ENCODE assay signal across 15 cellular contexts in genomic region chr18:79275461-79275860, GRCh38.
DNase-seq lines count a peak whose midpoint lies in the region; ATAC-seq lines count a peak whose summit lies in the region.
"Had no signal": no experiment of that assay in that cellular context is flagged by ENCODE, and none has a peak within 500 bp of the region (broad histone marks: within the 10 kb centered on the region; RNA-seq: fewer than 3 reads in every experiment).

No MANE protein-coding gene starts in this region.

- peaks cover 22% of the 10 kb centered on the region for H3K36me3 Mint-ChIP-seq in activated naive CD8-positive, alpha-beta T cell treated with anti-CD3 and anti-CD28 coated beads, Interleukin-2, amount 10 ng/mL, durations not matched to agents 7 days and 5 days
- peaks cover 23% of the 10 kb centered on the region for H3K36me3 Mint-ChIP-seq in activated naive CD8-positive, alpha-beta T cell treated with anti-CD3 and anti-CD28 coated beads for 36 hours

- POLR2A ChIA-PET in activated naive CD8-positive, alpha-beta T cell treated with anti-CD3 and anti-CD28 coated beads, Interleukin-2, amount 10 ng/mL, durations not matched to agents 7 days and 5 days (lab: Charles Lee): no interaction called here

- H3K27me3 Mint-ChIP-seq in activated naive CD8-positive, alpha-beta T cell treated with anti-CD3 and anti-CD28 coated beads, Interleukin-2, amount 10 ng/mL, durations not matched to agents 7 days and 5 days: no peaks in the 10 kb centered on the region
- no peaks in the 10 kb centered on the region for H3K27me3 Mint-ChIP-seq in activated naive CD8-positive, alpha-beta T cell treated with anti-CD3 and anti-CD28 coated beads for 36 hours
- H3K27me3 Mint-ChIP-seq: activated CD4-positive, alpha-beta T cell treated with anti-CD3 and anti-CD28 coated beads, Interleukin-2, amount 10 ng/mL, durations not matched to agents 24 days and 14 days; CD8-positive, alpha-beta memory T cell had no signal

- no peak for DNase-seq in activated naive CD8-positive, alpha-beta T cell treated with anti-CD3 and anti-CD28 coated beads, Interleukin-2, amount 10 ng/mL, durations not matched to agents 7 days and 5 days
- no peak for DNase-seq in activated naive CD8-positive, alpha-beta T cell treated with anti-CD3 and anti-CD28 coated beads for 36 hours
- DNase-seq in RPMI8226 (peak; percentile 62), amygdala (lab: John Stamatoyannopoulos, UW) (no peak)
- DNase-seq in stimulated activated CD4-positive, alpha-beta T cell treated with anti-CD3 and anti-CD28 coated beads, Interleukin-2, amount 100 ng/mL, for 24 hours: no peak
- no peak for DNase-seq in activated CD4-positive, alpha-beta T cell treated with anti-CD3 and anti-CD28 coated beads for 1 hour
- DNase-seq: anterior cingulate cortex; CD8-positive, alpha-beta memory T cell; colonic mucosa; HCEC 1CT; SJCRH30 had no signal

- no peak overlapping the region for H3K4me3 Mint-ChIP-seq in activated naive CD8-positive, alpha-beta T cell treated with anti-CD3 and anti-CD28 coated beads, Interleukin-2, amount 10 ng/mL, durations not matched to agents 7 days and 5 days
- H3K4me3 Mint-ChIP-seq in activated naive CD8-positive, alpha-beta T cell treated with anti-CD3 and anti-CD28 coated beads for 36 hours: no peak overlapping the region
- H3K4me3 Mint-ChIP-seq: activated CD4-positive, alpha-beta T cell treated with anti-CD3 and anti-CD28 coated beads, Interleukin-2, amount 10 ng/mL, durations not matched to agents 24 days and 14 days had no signal

- H3K4me1 Mint-ChIP-seq in activated naive CD8-positive, alpha-beta T cell treated with anti-CD3 and anti-CD28 coated beads, Interleukin-2, amount 10 ng/mL, durations not matched to agents 7 days and 5 days: peaks cover 13% of the 10 kb centered on the region
- peaks cover 11% of the 10 kb centered on the region for H3K4me1 Mint-ChIP-seq in activated naive CD8-positive, alpha-beta T cell treated with anti-CD3 and anti-CD28 coated beads for 36 hours

- H3K27ac Mint-ChIP-seq in activated naive CD8-positive, alpha-beta T cell treated with anti-CD3 and anti-CD28 coated beads, Interleukin-2, amount 10 ng/mL, durations not matched to agents 7 days and 5 days: peak overlapping the region; percentile 12
- no peak overlapping the region for H3K27ac Mint-ChIP-seq in activated naive CD8-positive, alpha-beta T cell treated with anti-CD3 and anti-CD28 coated beads for 36 hours
- H3K27ac Mint-ChIP-seq: activated CD4-positive, alpha-beta T cell treated with anti-CD3 and anti-CD28 coated beads, Interleukin-2, amount 10 ng/mL, durations not matched to agents 24 days and 14 days had no signal

- ATAC-seq in activated naive CD8-positive, alpha-beta T cell treated with anti-CD3 and anti-CD28 coated beads, Interleukin-2, amount 10 ng/mL, durations not matched to agents 7 days and 5 days (ENCODE audit: low read depth): no peak
- ATAC-seq in HG02852 (IDR thresholded peaks at IDR 0.05; ENCODE audit: unreplicated experiment) (peak; percentile 47), GM21737 (IDR thresholded peaks at IDR 0.05; ENCODE audit: unreplicated experiment) (no peak)
- ATAC-seq: A549 had no signal

- no peaks in the 10 kb centered on the region for H3K9me3 Mint-ChIP-seq in activated naive CD8-positive, alpha-beta T cell treated with anti-CD3 and anti-CD28 coated beads, Interleukin-2, amount 10 ng/mL, durations not matched to agents 7 days and 5 days
- no peaks in the 10 kb centered on the region for H3K9me3 Mint-ChIP-seq in activated naive CD8-positive, alpha-beta T cell treated with anti-CD3 and anti-CD28 coated beads for 36 hours
- H3K9me3 Mint-ChIP-seq: activated CD4-positive, alpha-beta T cell treated with anti-CD3 and anti-CD28 coated beads, Interleukin-2, amount 10 ng/mL, durations not matched to agents 24 days and 14 days had no signal
